8 cellular contexts compared by ENCODE assay signal in the genomic region with DNA sequence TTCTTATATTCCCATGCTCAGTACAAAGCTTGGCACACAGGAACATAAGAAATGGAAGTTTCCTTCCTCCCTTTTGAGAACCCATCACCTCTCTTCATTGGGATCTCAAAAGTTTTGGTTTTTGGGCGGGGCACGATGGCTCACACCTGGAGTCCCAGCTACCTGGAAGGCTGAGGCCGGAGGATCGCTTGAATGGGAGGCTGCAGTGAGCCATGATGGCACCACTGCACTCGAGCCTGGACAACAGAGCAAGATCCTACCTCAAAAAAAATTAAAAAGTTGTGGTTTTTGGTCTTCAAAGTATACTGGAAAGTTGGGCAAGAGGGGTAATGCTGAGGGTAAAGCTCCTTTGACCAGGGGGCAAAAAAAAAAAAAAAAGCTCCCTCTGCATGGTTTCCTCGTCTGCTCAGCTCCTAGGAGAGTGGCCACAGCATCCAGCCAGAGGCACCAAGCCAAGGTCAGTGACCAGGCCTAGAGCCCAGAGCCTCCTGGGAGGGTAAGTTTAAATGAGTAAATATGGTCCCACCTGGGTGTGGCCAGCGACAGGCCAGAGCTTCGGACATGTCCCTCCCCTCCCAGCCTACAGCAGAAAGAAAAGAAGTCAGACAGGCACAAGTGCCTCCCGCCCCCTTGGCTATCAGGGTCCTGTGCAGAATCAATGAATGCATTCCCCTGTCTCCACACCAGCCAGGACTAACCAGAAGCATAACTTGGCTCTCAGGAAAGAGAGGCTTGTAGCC. TPM values are rescaled to one million over a fixed set of nuclear protein-coding genes. Genes with fewer than 3 reads are reported as not detected.
DNase-seq lines count a peak whose midpoint lies in the region; ATAC-seq and TF ChIP-seq lines count a peak whose summit lies in the region.
"Had no signal": no experiment of that assay in that cellular context is flagged by ENCODE, and none has a peak within 500 bp of the region (broad histone marks: within the 10 kb centered on the region; RNA-seq: fewer than 3 reads in every experiment).

No MANE protein-coding gene starts in this region.

- no peak for TF ChIP-seq CTCF in KMS-11 (conservative IDR thresholded peaks at IDR 0.05; ENCODE audit: low read depth, low read length)
- TF ChIP-seq CTCF in adrenal gland (IDR thresholded peaks at IDR 0.05), result no peak
- no peak for TF ChIP-seq CTCF in liver (IDR thresholded peaks at IDR 0.05; ENCODE audit: low read depth, low read length, missing input control)

- no peaks in the 10 kb centered on the region for H3K9me3 ChIP-seq in adrenal gland (replicated peaks in 1 of 3)
- H3K9me3 ChIP-seq in liver (ENCODE audit: control insufficient read depth in 4 of 4, low read length in 3 of 4), result no peaks in the 10 kb centered on the region
- no peaks in the 10 kb centered on the region for H3K9me3 ChIP-seq in subcutaneous abdominal adipose tissue (ENCODE audit: control insufficient read depth in 5 of 5, low read length in 5 of 5)

- WGBS in adrenal gland, 4 donors, result 49 to 57% (median 54%) methylated on average over 9 of the region's 9 CpGs
- 59% methylated on average over 9 of the region's 9 CpGs for WGBS in liver

- no peaks in the 10 kb centered on the region; the same call in 1 of the 2 replicates for H4K20me1 ChIP-seq in KMS-11 (ENCODE audit: insufficient read depth)

- no peaks in the 10 kb centered on the region for H3K27me3 ChIP-seq in KMS-11 (ENCODE audit: insufficient read depth, low read depth)
- no peaks in the 10 kb centered on the region for H3K27me3 ChIP-seq in adrenal gland
- H3K27me3 ChIP-seq in liver (ENCODE audit: control insufficient read depth in 4 of 4, insufficient read depth in 4 of 4, low read length in 3 of 4), result no peaks in the 10 kb centered on the region
- H3K27me3 ChIP-seq in subcutaneous abdominal adipose tissue (ENCODE audit: control insufficient read depth in 5 of 5, insufficient read depth in 4 of 5, low read length in 5 of 5), result no peaks in the 10 kb centered on the region

- peak in 1 of 2 donors; percentile 52 for TF ChIP-seq POLR2A in adrenal gland (IDR thresholded peaks at IDR 0.05)

- intact Hi-C loops in adrenal gland (cut with DNase I), result no loop called here

- no peak overlapping the region for H2AFZ ChIP-seq in KMS-11 (ENCODE audit: low read depth)

- peaks cover 98% of the 10 kb centered on the region for H3K79me2 ChIP-seq in KMS-11 (ENCODE audit: insufficient read depth, low read depth)

- peak overlapping the region; percentile 70 for H3K27ac ChIP-seq in KMS-11
- peak overlapping the region; percentile 49 to 100 (median 99) for H3K27ac ChIP-seq in adrenal gland
- peak overlapping the region; percentile 15 to 46 for H3K27ac ChIP-seq in liver (ENCODE audit: low read depth in 1 of 2, low read length in 2 of 2)
- peak overlapping the region; percentile 92 for H3K27ac ChIP-seq in subcutaneous abdominal adipose tissue (ENCODE audit: low read depth, low read length)

- H3K4me1 ChIP-seq in KMS-11 (ENCODE audit: low read depth, poor library complexity, severe bottlenecking) (peaks cover 85% of the 10 kb centered on the region), adrenal gland (replicated peaks in 1 of 2) (peaks cover 82 to 84% of the 10 kb centered on the region in 2 donors), liver (ENCODE audit: control insufficient read depth in 4 of 4, insufficient read depth in 4 of 4, low read length in 3 of 4) (peaks cover 37 to 90% (median 79%) of the 10 kb centered on the region in 4 donors), subcutaneous abdominal adipose tissue (ENCODE audit: control insufficient read depth in 5 of 5, insufficient read depth in 5 of 5, low read length in 5 of 5) (peaks cover 61 to 91% (median 91%) of the 10 kb centered on the region in 5 donors)

- peak overlapping the region; percentile 99 for H3K4me2 ChIP-seq in KMS-11

- peak overlapping the region; percentile 19; the same call in 1 of the 2 replicates for H3K9ac ChIP-seq in KMS-11
- peak overlapping the region; percentile 4 to 16 for H3K9ac ChIP-seq in liver (ENCODE audit: low read depth in 1 of 2, low read length in 2 of 2)
- peak overlapping the region in 4 of 5 donors; percentile 0 to 63 (median 51) for H3K9ac ChIP-seq in subcutaneous abdominal adipose tissue (ENCODE audit: low read length in 5 of 5)

- peak; percentile 83 to 92 (median 89) for DNase-seq in adrenal gland
- DNase-seq in activated CD4-positive, CD25-positive, alpha-beta regulatory T cell treated with anti-CD3 and anti-CD28 coated beads, Interleukin-2, amount 50 U/mL, for 72 hours, result no peak
- DNase-seq: NCI-H526 treated with DMSO at 0.1 percent for 48 hours had no signal

- no peak for ATAC-seq in activated CD4-positive, CD25-positive, alpha-beta regulatory T cell treated with anti-CD3 and anti-CD28 coated beads, Interleukin-2, amount 50 U/mL, for 24 hours
- no peak for ATAC-seq in HG02759 (IDR thresholded peaks at IDR 0.05; ENCODE audit: unreplicated experiment)

- peak; percentile 45 to 55 for TF ChIP-seq RAD21 in liver (IDR thresholded peaks at IDR 0.05)

- H3K36me3 ChIP-seq in KMS-11 (ENCODE audit: insufficient read depth) (no peaks in the 10 kb centered on the region; the same call in 1 of the 2 replicates), adrenal gland (replicated peaks in 1 of 2) (no peaks in the 10 kb centered on the region), liver (ENCODE audit: control insufficient read depth in 4 of 4, insufficient read depth in 3 of 4, low read depth in 1 of 4, low read length in 3 of 4) (peaks cover 0 to 2% (median 0%) of the 10 kb centered on the region in 4 donors), subcutaneous abdominal adipose tissue (ENCODE audit: control insufficient read depth in 5 of 5, insufficient read depth in 5 of 5, low read length in 5 of 5) (peaks cover 0 to 5% (median 0%) of the 10 kb centered on the region in 5 donors)

- peak overlapping the region; percentile 92 for H3K4me3 ChIP-seq in KMS-11 (IDR thresholded peaks at IDR 0.05; ENCODE audit: insufficient read depth, low read depth, low read length)
- H3K4me3 ChIP-seq in adrenal gland, result peak overlapping the region in 1 of 4 donors; percentile 40
- no peak overlapping the region for H3K4me3 ChIP-seq in liver (ENCODE audit: low read depth in 1 of 3, low read length in 3 of 3)
- H3K4me3 ChIP-seq in subcutaneous abdominal adipose tissue (ENCODE audit: low read depth in 1 of 5, low read length in 5 of 5), result peak overlapping the region in 4 of 5 donors; percentile 50 to 94 (median 74)

TF ChIP-seq in liver, 16 proteins besides CTCF, POLR2A, EP300 and RAD21 (continues in another document):
- TF ChIP-seq, protein P1, sequence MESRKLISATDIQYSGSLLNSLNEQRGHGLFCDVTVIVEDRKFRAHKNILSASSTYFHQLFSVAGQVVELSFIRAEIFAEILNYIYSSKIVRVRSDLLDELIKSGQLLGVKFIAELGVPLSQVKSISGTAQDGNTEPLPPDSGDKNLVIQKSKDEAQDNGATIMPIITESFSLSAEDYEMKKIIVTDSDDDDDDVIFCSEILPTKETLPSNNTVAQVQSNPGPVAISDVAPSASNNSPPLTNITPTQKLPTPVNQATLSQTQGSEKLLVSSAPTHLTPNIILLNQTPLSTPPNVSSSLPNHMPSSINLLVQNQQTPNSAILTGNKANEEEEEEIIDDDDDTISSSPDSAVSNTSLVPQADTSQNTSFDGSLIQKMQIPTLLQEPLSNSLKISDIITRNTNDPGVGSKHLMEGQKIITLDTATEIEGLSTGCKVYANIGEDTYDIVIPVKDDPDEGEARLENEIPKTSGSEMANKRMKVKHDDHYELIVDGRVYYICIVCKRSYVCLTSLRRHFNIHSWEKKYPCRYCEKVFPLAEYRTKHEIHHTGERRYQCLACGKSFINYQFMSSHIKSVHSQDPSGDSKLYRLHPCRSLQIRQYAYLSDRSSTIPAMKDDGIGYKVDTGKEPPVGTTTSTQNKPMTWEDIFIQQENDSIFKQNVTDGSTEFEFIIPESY (IDR thresholded peaks at IDR 0.05), result no peak
- TF ChIP-seq, protein P2, sequence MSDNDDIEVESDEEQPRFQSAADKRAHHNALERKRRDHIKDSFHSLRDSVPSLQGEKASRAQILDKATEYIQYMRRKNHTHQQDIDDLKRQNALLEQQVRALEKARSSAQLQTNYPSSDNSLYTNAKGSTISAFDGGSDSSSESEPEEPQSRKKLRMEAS (IDR thresholded peaks at IDR 0.05), result no peak
- TF ChIP-seq, protein P3, sequence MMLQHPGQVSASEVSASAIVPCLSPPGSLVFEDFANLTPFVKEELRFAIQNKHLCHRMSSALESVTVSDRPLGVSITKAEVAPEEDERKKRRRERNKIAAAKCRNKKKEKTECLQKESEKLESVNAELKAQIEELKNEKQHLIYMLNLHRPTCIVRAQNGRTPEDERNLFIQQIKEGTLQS (IDR thresholded peaks at IDR 0.05), result no peak
- TF ChIP-seq YY1 (IDR thresholded peaks at IDR 0.05) (peak; percentile 73), RXRA (IDR thresholded peaks at IDR 0.05) (peak; percentile 76 to 90), GABPA (IDR thresholded peaks at IDR 0.05 in 1 of 2, conservative IDR thresholded peaks at IDR 0.05 in 1 of 2) (no peak), HNF4A (conservative IDR thresholded peaks at IDR 0.05) (peak; percentile 45 to 56), EGR1 (IDR thresholded peaks at IDR 0.05; ENCODE audit: low read depth in 2 of 2) (no peak)
- TF ChIP-seq, protein P4, sequence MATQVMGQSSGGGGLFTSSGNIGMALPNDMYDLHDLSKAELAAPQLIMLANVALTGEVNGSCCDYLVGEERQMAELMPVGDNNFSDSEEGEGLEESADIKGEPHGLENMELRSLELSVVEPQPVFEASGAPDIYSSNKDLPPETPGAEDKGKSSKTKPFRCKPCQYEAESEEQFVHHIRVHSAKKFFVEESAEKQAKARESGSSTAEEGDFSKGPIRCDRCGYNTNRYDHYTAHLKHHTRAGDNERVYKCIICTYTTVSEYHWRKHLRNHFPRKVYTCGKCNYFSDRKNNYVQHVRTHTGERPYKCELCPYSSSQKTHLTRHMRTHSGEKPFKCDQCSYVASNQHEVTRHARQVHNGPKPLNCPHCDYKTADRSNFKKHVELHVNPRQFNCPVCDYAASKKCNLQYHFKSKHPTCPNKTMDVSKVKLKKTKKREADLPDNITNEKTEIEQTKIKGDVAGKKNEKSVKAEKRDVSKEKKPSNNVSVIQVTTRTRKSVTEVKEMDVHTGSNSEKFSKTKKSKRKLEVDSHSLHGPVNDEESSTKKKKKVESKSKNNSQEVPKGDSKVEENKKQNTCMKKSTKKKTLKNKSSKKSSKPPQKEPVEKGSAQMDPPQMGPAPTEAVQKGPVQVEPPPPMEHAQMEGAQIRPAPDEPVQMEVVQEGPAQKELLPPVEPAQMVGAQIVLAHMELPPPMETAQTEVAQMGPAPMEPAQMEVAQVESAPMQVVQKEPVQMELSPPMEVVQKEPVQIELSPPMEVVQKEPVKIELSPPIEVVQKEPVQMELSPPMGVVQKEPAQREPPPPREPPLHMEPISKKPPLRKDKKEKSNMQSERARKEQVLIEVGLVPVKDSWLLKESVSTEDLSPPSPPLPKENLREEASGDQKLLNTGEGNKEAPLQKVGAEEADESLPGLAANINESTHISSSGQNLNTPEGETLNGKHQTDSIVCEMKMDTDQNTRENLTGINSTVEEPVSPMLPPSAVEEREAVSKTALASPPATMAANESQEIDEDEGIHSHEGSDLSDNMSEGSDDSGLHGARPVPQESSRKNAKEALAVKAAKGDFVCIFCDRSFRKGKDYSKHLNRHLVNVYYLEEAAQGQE (IDR thresholded peaks at IDR 0.05), result peak; percentile 73

RNA-seq across cellular contexts. Expression of a gene that starts 5.0 kb away (rescaled TPM):
- 10 to 100 TPM; 28.1 to 89.9 (median 74.6) TPM for total RNA-seq in adrenal gland
- 10 to 100 TPM; 29.1 to 37.4 (median 35.3) TPM for polyA plus RNA-seq in adrenal gland
- 1 to 10 TPM; 5.2 to 5.7 TPM for total RNA-seq in liver
- polyA plus RNA-seq in liver, result 1 to 10 TPM; 3.4 to 7.6 TPM

Comparison
In these comparisons a context has a peak if more than half of its experiments do, and no peak if none do; other contexts are left out.
1. H3K27ac ChIP-seq: peak in every context shown above with its lines; median percentile 99 in adrenal gland; 92 in subcutaneous abdominal adipose tissue; 70 in KMS-11; 30 in liver.
2. H3K4me3 ChIP-seq: peak in KMS-11 (single experiment) and subcutaneous abdominal adipose tissue (4 of 5); none in liver (0 of 3).
3. RNA of a gene that starts 5.0 kb away (total RNA-seq): 28.1 to 89.9 TPM in adrenal gland; 5.2 to 5.7 TPM in liver; every median in the first group is over 4 times any median in the second.
4. Peak in every context shown above with its lines, with median percentiles within 50 percentile points of each other: H3K9ac ChIP-seq.